12 cellular contexts compared by ENCODE assay signal in genomic region chr10:65861249-65861648, GRCh38.
DNase-seq lines count a peak whose midpoint lies in the region; ATAC-seq and TF ChIP-seq lines count a peak whose summit lies in the region.
"Had no signal": no experiment of that assay in that cellular context is flagged by ENCODE, and none has a peak within 500 bp of the region (broad histone marks: within the 10 kb centered on the region; RNA-seq: fewer than 3 reads in every experiment).

No MANE protein-coding gene starts in this region.

- no TSS peak for BruUV-seq in OCI-LY7 (replicated peaks; lab: Mats Ljungman, UMichigan)

- no peak overlapping the region for H2AFZ ChIP-seq in OCI-LY7 (ENCODE audit: low read length)

- no peaks in the 10 kb centered on the region for H3K4me1 Mint-ChIP-seq in endothelial cell (ENCODE audit: unreplicated experiment)
- H3K4me1 Mint-ChIP-seq: CD4-positive, alpha-beta memory T cell had no signal

- peak; percentile 87 for ATAC-seq in GM18508 (IDR thresholded peaks at IDR 0.05; ENCODE audit: insufficient read depth, unreplicated experiment)
- peak; percentile 76 for ATAC-seq in HG02884 (IDR thresholded peaks at IDR 0.05; ENCODE audit: unreplicated experiment)
- ATAC-seq in upper lobe of right lung, result no peak
- no peak for ATAC-seq in GM21526 (IDR thresholded peaks at IDR 0.05; ENCODE audit: low FRiP score, unreplicated experiment)

- H3K36me3 Mint-ChIP-seq in endothelial cell (ENCODE audit: low read depth, unreplicated experiment), result no peaks in the 10 kb centered on the region
- H3K36me3 Mint-ChIP-seq: CD4-positive, alpha-beta memory T cell had no signal

- CTCF ChIA-PET in OCI-LY7 (lab: Charles Lee; ENCODE audit: unreplicated experiment), result no interaction called here

- H3K36me3 ChIP-seq in kidney epithelial cell (ENCODE audit: control insufficient read depth, insufficient read depth, low read length), result no peaks in the 10 kb centered on the region
- no peaks in the 10 kb centered on the region for H3K36me3 ChIP-seq in upper lobe of right lung
- no peaks in the 10 kb centered on the region for H3K36me3 ChIP-seq in OCI-LY7 (ENCODE audit: insufficient read depth, low read length)

- H3K27ac Mint-ChIP-seq in endothelial cell (ENCODE audit: unreplicated experiment), result no peak overlapping the region
- H3K27ac Mint-ChIP-seq: CD4-positive, alpha-beta memory T cell had no signal

- TF ChIP-seq CTCF in kidney epithelial cell (IDR thresholded peaks at IDR 0.05; ENCODE audit: insufficient read depth, low read length, poor library complexity, severe bottlenecking) (no peak), endothelial cell (IDR thresholded peaks at IDR 0.05; ENCODE audit: unreplicated experiment) (no peak), upper lobe of right lung (IDR thresholded peaks at IDR 0.05) (no peak), OCI-LY7 (conservative IDR thresholded peaks at IDR 0.05; ENCODE audit: low read length) (no peak)

- intact Hi-C loops in upper lobe of right lung (cut with DNase I), result no loop called here
- intact Hi-C loops in OCI-LY7 (cut with micrococcal nuclease; ENCODE audit: unreplicated experiment), result no loop called here

- no peak overlapping the region for H3K4me2 ChIP-seq in OCI-LY7 (ENCODE audit: low read length)
- H3K4me2 ChIP-seq: smooth muscle cell had no signal

- H3K4me3 ChIP-seq in kidney epithelial cell (ENCODE audit: low read depth, low read length) (no peak overlapping the region), upper lobe of right lung (no peak overlapping the region), OCI-LY7 (ENCODE audit: low read depth, low read length, poor library complexity, severe bottlenecking) (no peak overlapping the region)
- H3K4me3 ChIP-seq: smooth muscle cell had no signal

- no peaks in the 10 kb centered on the region for H3K27me3 Mint-ChIP-seq in endothelial cell (ENCODE audit: unreplicated experiment)
- H3K27me3 Mint-ChIP-seq: CD4-positive, alpha-beta memory T cell had no signal

- DNase-seq in NCI-H69 (lab: John Stamatoyannopoulos, UW) (peak; percentile 2), kidney epithelial cell (ENCODE audit: low read depth) (peak; percentile 86), endothelial cell (ENCODE audit: low spot score) (no peak), upper lobe of right lung (no peak), OCI-LY7 (ENCODE audit: low spot score) (no peak)
- DNase-seq: activated CD8-positive, alpha-beta memory T cell treated with anti-CD3 and anti-CD28 coated beads, Interleukin-2, amount 50 U/mL, for 48 hours; caudate nucleus; CD4-positive, alpha-beta memory T cell had no signal

- H3K27ac ChIP-seq in upper lobe of right lung, result no peak overlapping the region
- no peak overlapping the region for H3K27ac ChIP-seq in OCI-LY7 (ENCODE audit: low read depth, low read length, poor library complexity, severe bottlenecking)

- no peaks in the 10 kb centered on the region for H3K9me2 ChIP-seq in OCI-LY7 (ENCODE audit: insufficient read depth, low read length)

- H3K79me2 ChIP-seq in OCI-LY7 (ENCODE audit: insufficient read depth, low read depth, low read length), result no peaks in the 10 kb centered on the region

- H3K4me1 ChIP-seq in upper lobe of right lung, result no peaks in the 10 kb centered on the region
- H3K4me1 ChIP-seq in OCI-LY7 (ENCODE audit: insufficient read depth, low read length, poor library complexity, severe bottlenecking), result no peaks in the 10 kb centered on the region

- H3K9me3 ChIP-seq in upper lobe of right lung, result no peaks in the 10 kb centered on the region
- H3K9me3 ChIP-seq in OCI-LY7 (ENCODE audit: low read length), result no peaks in the 10 kb centered on the region

- no peaks in the 10 kb centered on the region for H3K9me3 Mint-ChIP-seq in endothelial cell (ENCODE audit: unreplicated experiment)

- no peaks in the 10 kb centered on the region for H4K20me1 ChIP-seq in OCI-LY7 (ENCODE audit: insufficient read depth, low read length)

- H3K27me3 ChIP-seq in kidney epithelial cell (ENCODE audit: control insufficient read depth, insufficient read depth, low read length) (no peaks in the 10 kb centered on the region), upper lobe of right lung (no peaks in the 10 kb centered on the region)

- POLR2A ChIA-PET in OCI-LY7 (lab: Charles Lee), result interaction anchor here (0.7 to 0.9 kb wide), 2 partner anchors 14 to 15 kb away, joined by 3 read pairs; no protein-coding TSS in a partner anchor

- H3K4me3 Mint-ChIP-seq in endothelial cell (ENCODE audit: unreplicated experiment), result no peak overlapping the region
- H3K4me3 Mint-ChIP-seq: CD4-positive, alpha-beta memory T cell had no signal

Comparison
In these comparisons a context has a peak if more than half of its experiments do, and no peak if none do; other contexts are left out.
1. ATAC-seq: peak in GM18508 (single experiment) and HG02884 (single experiment); none in upper lobe of right lung (single experiment) and GM21526 (single experiment).
2. DNase-seq: peak in NCI-H69 (single experiment) and kidney epithelial cell (single experiment); none in endothelial cell (single experiment), upper lobe of right lung (single experiment) and OCI-LY7 (single experiment).